Comparison of ENCODE assay signal across 27 cellular contexts in genomic region chr3:44499149-44499898, GRCh38. TPM values are rescaled to one million over a fixed set of nuclear protein-coding genes. Genes with fewer than 3 reads are reported as not detected.
"Had no signal": no experiment of that assay in that cellular context is flagged by ENCODE, and none has a peak within 500 bp of the region (broad histone marks: within the 10 kb centered on the region; RNA-seq: fewer than 3 reads in every experiment).

No MANE protein-coding gene starts in this region.

- H3K27me3 ChIP-seq: brain microvascular endothelial cell, cardiac muscle cell, Peyer's patch, SJSA1 had no signal

- H3K4me1 ChIP-seq: Peyer's patch, SJSA1 had no signal

- H3K4me2 ChIP-seq: SK-N-SH had no signal

- H3K9ac ChIP-seq: SK-N-SH had no signal

- H3K4me3 ChIP-seq: cardiac muscle cell, Peyer's patch, SJSA1 had no signal

- DNase-seq: activated CD4-positive, alpha-beta memory T cell treated with anti-CD3 and anti-CD28 coated beads for 36 hours; activated CD4-positive, alpha-beta T cell treated with anti-CD3 and anti-CD28 coated beads, Interleukin-2, amount 10 ng/mL, durations not matched to agents 7 days and 5 days; activated CD8-positive, alpha-beta memory T cell treated with anti-CD3 and anti-CD28 coated beads, Interleukin-2, amount 50 U/mL, for 4 hours; activated effector memory CD4-positive, alpha-beta T cell treated with Interleukin-2 at 50 U/mL for 16 hours; activated naive CD4-positive, alpha-beta T cell treated with anti-CD3 and anti-CD28 coated beads, Interleukin-2, amount 10 ng/mL, durations not matched to agents 7 days and 5 days; activated naive CD8-positive, alpha-beta T cell treated with anti-CD3 and anti-CD28 coated beads, Interleukin-2, amount 50 U/mL, for 24 hours; activated T-cell treated with anti-CD3 and anti-CD28 coated beads for 4 hours; activated T-cell treated with anti-CD3 and anti-CD28 coated beads, Interleukin-2, amount 50 U/mL, for 4 hours; amniotic stem cell; aorta; brain microvascular endothelial cell; MM.1S; MV-4-11; NCI-H1092; NCI-H1436 treated with DMSO at 0.1 percent for 48 hours; NCI-H1694 treated with DMSO at 0.1 percent for 48 hours; NCI-H2029; NCI-H345; NCI-H524 treated with DMSO at 0.1 percent for 48 hours; PC-3; Peyer's patch; RPMI8226; SHP77 treated with DMSO at 0.1 percent for 48 hours; SK-N-SH had no signal

- H3K27ac ChIP-seq: brain microvascular endothelial cell, cardiac muscle cell, Peyer's patch, SJSA1 had no signal

- ATAC-seq: activated naive CD8-positive, alpha-beta T cell treated with anti-CD3 and anti-CD28 coated beads, Interleukin-2, amount 50 U/mL, for 24 hours; activated T-cell treated with anti-CD3 and anti-CD28 coated beads, Interleukin-2, amount 50 U/mL, for 4 hours; PC-3 had no signal

- FAIRE-seq: TTC549 had no signal

RNA-seq across cellular contexts. Expression of gene ZKSCAN7, which starts 55.7 kb away (rescaled TPM):
- total RNA-seq: PC-3 had no signal
